Comparison of ENCODE assay signal across 1 cellular context in genomic region chr3:153137626-153138025, GRCh38.
TF ChIP-seq lines count a peak whose summit lies in the region.

No MANE protein-coding gene starts in this region.

TF ChIP-seq in A549, 52 proteins besides CTCF, POLR2A, EP300 and RAD21 (continued from another document):
- TF ChIP-seq, protein P1, sequence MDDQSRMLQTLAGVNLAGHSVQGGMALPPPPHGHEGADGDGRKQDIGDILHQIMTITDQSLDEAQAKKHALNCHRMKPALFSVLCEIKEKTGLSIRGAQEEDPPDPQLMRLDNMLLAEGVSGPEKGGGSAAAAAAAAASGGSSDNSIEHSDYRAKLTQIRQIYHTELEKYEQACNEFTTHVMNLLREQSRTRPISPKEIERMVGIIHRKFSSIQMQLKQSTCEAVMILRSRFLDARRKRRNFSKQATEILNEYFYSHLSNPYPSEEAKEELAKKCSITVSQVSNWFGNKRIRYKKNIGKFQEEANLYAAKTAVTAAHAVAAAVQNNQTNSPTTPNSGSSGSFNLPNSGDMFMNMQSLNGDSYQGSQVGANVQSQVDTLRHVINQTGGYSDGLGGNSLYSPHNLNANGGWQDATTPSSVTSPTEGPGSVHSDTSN (IDR thresholded peaks at IDR 0.05), result no peak
- TF ChIP-seq NR3C1 (IDR thresholded peaks at IDR 0.05), result no peak
